In the genomic region with DNA sequence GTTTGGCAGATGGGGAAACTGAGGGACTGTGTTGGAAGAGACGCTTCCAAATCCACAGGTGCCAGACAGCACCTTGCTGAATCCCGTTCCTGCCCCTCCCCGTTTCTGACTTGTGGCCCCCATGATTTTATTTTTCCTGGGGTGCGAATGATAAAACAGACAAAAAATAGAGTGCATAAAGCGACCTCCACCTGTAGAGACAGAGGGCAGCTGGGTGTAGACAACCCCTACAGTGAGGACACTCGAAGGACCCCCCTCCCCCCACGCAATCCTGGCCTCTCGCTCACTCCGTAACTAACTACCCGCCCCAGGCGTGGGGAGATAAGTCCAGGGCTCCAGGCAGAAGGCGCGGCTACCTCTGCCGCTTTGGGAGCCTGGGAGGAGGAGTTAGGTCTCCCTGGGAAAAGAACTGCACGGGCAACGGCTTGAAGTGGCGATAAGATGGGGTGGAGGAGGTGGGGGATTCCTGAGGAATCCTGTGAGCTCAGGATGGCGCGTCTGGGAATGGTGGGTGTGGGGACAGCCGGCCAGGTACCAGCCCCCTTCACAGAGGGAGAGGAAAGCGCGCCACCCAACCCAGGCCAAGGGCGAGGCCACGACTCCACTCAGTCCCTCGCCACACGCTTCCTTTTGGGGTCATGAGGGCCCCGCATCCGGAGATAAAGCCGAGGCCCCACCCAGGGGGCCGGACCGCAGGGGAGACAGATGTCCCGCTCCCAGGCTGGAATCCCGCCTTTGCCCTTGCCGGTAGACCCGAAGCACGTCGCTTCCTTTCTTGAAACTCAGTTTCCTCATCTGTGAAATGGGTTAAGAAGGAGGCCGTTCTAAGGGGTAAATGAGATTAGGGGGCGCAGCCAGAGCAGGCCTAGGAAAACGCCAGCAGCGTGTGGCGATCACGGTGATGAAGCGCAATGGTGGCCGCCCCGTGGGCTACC, we compare ENCODE assay signal across 8 cellular contexts. TPM values are rescaled to one million over a fixed set of nuclear protein-coding genes. Genes with fewer than 3 reads are reported as not detected.
DNase-seq lines count a peak whose midpoint lies in the region; ATAC-seq and TF ChIP-seq lines count a peak whose summit lies in the region.

No MANE protein-coding gene starts in this region.

- DNase-seq in A673 (ENCODE audit: low spot score): peak; percentile 84
- peak; percentile 83 for DNase-seq in GM10266 (ENCODE audit: extremely low spot score)
- peak; percentile 78 for DNase-seq in HT-29 (ENCODE audit: low spot score)
- DNase-seq in RKO (ENCODE audit: low spot score): peak; percentile 69
- peak; percentile 92 for DNase-seq in amniotic epithelial cell (ENCODE audit: low read depth)
- peak; percentile 91 for DNase-seq in left ventricle myocardium superior
- peak; percentile 38 for DNase-seq in putamen (ENCODE audit: low spot score)

- intact Hi-C loops in A673 (cut with micrococcal nuclease; ENCODE audit: unreplicated experiment): loop anchor here (2.0 to 5.0 kb wide), 3 partner anchors 97 to 450 kb away; no protein-coding TSS in a partner anchor
- intact Hi-C loops in left ventricle myocardium superior (cut with micrococcal nuclease): no loop called here

- POLR2A ChIA-PET in A673 (lab: Charles Lee; ENCODE audit: low non-redundant PET): no interaction called here

- H3K4me3 ChIP-seq in A673 (ENCODE audit: low read depth, low read length, poor library complexity, severe bottlenecking): peak overlapping the region; percentile 97

- peak; percentile 26 for ATAC-seq in left ventricle myocardium superior
- no peak for ATAC-seq in HG02678 (IDR thresholded peaks at IDR 0.05; ENCODE audit: unreplicated experiment)

- no TSS peak for BruUV-seq in A673 (replicated peaks; lab: Mats Ljungman, UMichigan)

- H3K27me3 ChIP-seq in A673 (replicated peaks; ENCODE audit: insufficient read depth, low read depth, low read length, poor library complexity): no peaks in the 10 kb centered on the region

- H3K36me3 ChIP-seq in A673 (ENCODE audit: insufficient read depth, low read length, poor library complexity, severe bottlenecking): peaks cover 12% of the 10 kb centered on the region

- CTCF ChIA-PET in A673 (lab: Charles Lee): no interaction called here

- TF ChIP-seq CTCF in A673 (conservative IDR thresholded peaks at IDR 0.05; ENCODE audit: low read depth, low read length): no peak
- no peak for TF ChIP-seq CTCF in GM10266 (IDR thresholded peaks at IDR 0.05; ENCODE audit: control insufficient read depth, insufficient read depth, low read depth, missing control alignments)

- no peaks in the 10 kb centered on the region for H3K9me3 ChIP-seq in A673 (ENCODE audit: low read depth, low read length, poor library complexity, severe bottlenecking)

- H3K4me1 ChIP-seq in A673 (ENCODE audit: insufficient read depth, low read length, poor library complexity, severe bottlenecking): peaks cover 37% of the 10 kb centered on the region

- peak overlapping the region; percentile 91 for H3K27ac ChIP-seq in A673 (ENCODE audit: low read depth, low read length, poor library complexity, severe bottlenecking)

RNA-seq across cellular contexts. Expression of a gene that starts 1.9 kb away (rescaled TPM):
- total RNA-seq in A673 (2021) (72.3 and 77.4 TPM in 2 replicates), left ventricle myocardium superior (113 TPM)
- total RNA-seq in HT-29 (2014; rRNA removed; shearing (Covaris generic)): 132 and 151 TPM in 2 replicates

RNA-seq across cellular contexts. Expression of a gene that starts 15.7 kb away (rescaled TPM):
- total RNA-seq in A673 (2021) (0.09 TPM in 1 of 2 replicates, not detected in the other), left ventricle myocardium superior (4.5 TPM)
- total RNA-seq in HT-29 (2014; rRNA removed; shearing (Covaris generic)): 0.33 and 0.86 TPM in 2 replicates

RNA-seq across cellular contexts. Expression of a gene that starts 21.2 kb away (rescaled TPM):
- not detected in 2 replicates for total RNA-seq in A673 (2021)
- 230 and 247 TPM in 2 replicates for total RNA-seq in HT-29 (2014; rRNA removed; shearing (Covaris generic))
- not detected for total RNA-seq in left ventricle myocardium superior

RNA-seq across cellular contexts. Expression of a gene that starts 41.1 kb away (rescaled TPM):
- total RNA-seq in A673 (2021) (not detected in 2 replicates), left ventricle myocardium superior (not detected)
- 1.6 TPM in 1 of 2 replicates, not detected in the other for total RNA-seq in HT-29 (2014; rRNA removed; shearing (Covaris generic))

Comparison
In these comparisons a context has a peak if more than half of its experiments do, and no peak if none do; other contexts are left out.
1. DNase-seq: peak in every context shown above with its lines; median percentile 92 in amniotic epithelial cell; 91 in left ventricle myocardium superior; 84 in A673; 83 in GM10266; 78 in HT-29; 69 in RKO; 38 in putamen.
2. RNA of a gene that starts 21.2 kb away (total RNA-seq): 230 to 247 TPM in HT-29; not detected in A673 and not detected in left ventricle myocardium superior (single experiment); every median in the first group is over 100 times any median in the second.